11 cellular contexts compared by ENCODE assay signal in the genomic region with DNA sequence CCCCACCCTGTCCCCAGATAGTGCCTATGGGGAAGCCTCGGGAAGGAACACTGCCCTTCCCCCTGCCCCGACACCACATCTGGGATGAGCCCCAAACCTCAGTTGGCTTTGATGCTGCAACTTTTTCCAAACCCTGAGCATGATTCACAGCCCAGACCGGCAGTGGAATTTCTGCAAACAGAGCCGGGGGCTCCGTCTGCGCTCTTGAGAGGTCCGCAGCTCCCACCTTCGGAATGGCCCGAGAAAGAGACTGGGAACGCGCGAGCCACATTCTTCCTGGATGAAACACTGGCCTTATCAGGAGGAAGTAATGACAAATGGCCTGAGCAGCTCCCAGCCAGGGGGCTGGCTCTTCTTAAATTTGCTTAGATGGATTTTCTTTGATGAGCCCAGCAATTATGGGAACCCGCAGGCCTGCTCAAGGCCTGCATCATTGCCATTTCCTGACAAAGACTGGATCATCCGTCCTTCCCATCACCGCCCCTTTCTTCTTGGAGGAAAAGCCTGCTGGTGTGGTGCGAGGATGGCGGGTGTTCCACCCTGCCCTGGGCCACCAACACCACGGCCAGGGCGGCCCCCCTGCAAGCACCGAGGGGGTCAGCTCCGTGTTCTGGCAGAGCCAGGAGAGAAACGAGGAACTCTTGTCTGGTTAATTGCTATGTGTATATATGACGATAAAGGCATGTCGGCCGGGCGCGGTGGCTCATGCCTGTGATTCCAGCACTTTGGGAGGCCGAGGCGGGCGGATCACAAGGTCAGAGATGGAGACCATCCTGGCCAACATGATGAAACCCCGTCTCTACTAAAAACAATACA. TPM values are rescaled to one million over a fixed set of nuclear protein-coding genes. Genes with fewer than 3 reads are reported as not detected.
DNase-seq lines count a peak whose midpoint lies in the region; ATAC-seq and TF ChIP-seq lines count a peak whose summit lies in the region.
"Had no signal": no experiment of that assay in that cellular context is flagged by ENCODE, and none has a peak within 500 bp of the region (broad histone marks: within the 10 kb centered on the region; RNA-seq: fewer than 3 reads in every experiment).

No MANE protein-coding gene starts in this region.

- H3K27me3 Mint-ChIP-seq in CD8-positive, alpha-beta T cell (ENCODE audit: low read depth): peaks cover 4% of the 10 kb centered on the region

- CTCF ChIA-PET in HEK293T (lab: Yijun Ruan, JAX): no interaction called here
- CTCF ChIA-PET in CD8-positive, alpha-beta T cell (lab: Charles Lee): no interaction called here

- no peak overlapping the region for H3K27ac Mint-ChIP-seq in CD8-positive, alpha-beta T cell

- H3K4me1 ChIP-seq in rectal smooth muscle tissue (ENCODE audit: control insufficient read depth, insufficient read depth, low read length): peaks cover 4% of the 10 kb centered on the region
- H3K4me1 ChIP-seq in CD8-positive, alpha-beta T cell (ENCODE audit: insufficient read depth, low read length): no peaks in the 10 kb centered on the region

- no peaks in the 10 kb centered on the region for H3K27me3 ChIP-seq in rectal smooth muscle tissue (ENCODE audit: control insufficient read depth, insufficient read depth, low read length)
- H3K27me3 ChIP-seq in CD8-positive, alpha-beta T cell (ENCODE audit: insufficient read depth, low read length): no peaks in the 10 kb centered on the region

- ATAC-seq in SK-N-SH treated with all-trans-retinoic acid at 6 μM for 48 hours: peak; percentile 95
- no peak for ATAC-seq in CD8-positive, alpha-beta T cell
- ATAC-seq in HG03280 (IDR thresholded peaks at IDR 0.05; ENCODE audit: unreplicated experiment): no peak

- no peaks in the 10 kb centered on the region for H3K4me1 Mint-ChIP-seq in CD8-positive, alpha-beta T cell (ENCODE audit: low read depth)

- POLR2A ChIA-PET in HEK293T (lab: Yijun Ruan, JAX): no interaction called here
- POLR2A ChIA-PET in CD8-positive, alpha-beta T cell (lab: Charles Lee): no interaction called here

- intact Hi-C loops in cardiac septum (cut with DNase I): loop anchor here (5.0 kb wide), 2 partner anchors 40 to 145 kb away; a partner anchor contains a TSS
- intact Hi-C loops in CD8-positive, alpha-beta T cell (cut with DNase I, micrococcal nuclease): no loop called here

- H3K9me3 Mint-ChIP-seq in CD8-positive, alpha-beta T cell: no peaks in the 10 kb centered on the region

- no peak for TF ChIP-seq CTCF in CD8-positive, alpha-beta T cell (IDR thresholded peaks at IDR 0.05)

- peak overlapping the region; percentile 14 for H3K27ac ChIP-seq in rectal smooth muscle tissue (ENCODE audit: low read depth, low read length)
- no peak overlapping the region for H3K27ac ChIP-seq in CD8-positive, alpha-beta T cell (ENCODE audit: low read depth, low read length)

- no peaks in the 10 kb centered on the region for H3K36me3 ChIP-seq in rectal smooth muscle tissue (ENCODE audit: control insufficient read depth, insufficient read depth, low read length)
- no peaks in the 10 kb centered on the region for H3K36me3 ChIP-seq in CD8-positive, alpha-beta T cell (ENCODE audit: insufficient read depth, low read length)
- H3K36me3 ChIP-seq: stomach had no signal

- no peak overlapping the region for H3K4me3 Mint-ChIP-seq in CD8-positive, alpha-beta T cell

- H3K9ac ChIP-seq in rectal smooth muscle tissue (ENCODE audit: low read length): no peak overlapping the region

- peak; percentile 99 for DNase-seq in ELR (ENCODE audit: low read depth)
- DNase-seq in cardiac septum (ENCODE audit: low spot score): peak; percentile 81
- no peak for DNase-seq in HEK293T (ENCODE audit: extremely low spot score)
- no peak for DNase-seq in CD8-positive, alpha-beta T cell
- DNase-seq in CD1c-positive myeloid dendritic cell (ENCODE audit: extremely low spot score): no peak
- DNase-seq: activated CD4-positive, alpha-beta T cell treated with anti-CD3 and anti-CD28 coated beads for 48 hours; occipital lobe; stomach had no signal

- no peaks in the 10 kb centered on the region for H3K36me3 Mint-ChIP-seq in CD8-positive, alpha-beta T cell

- no peak overlapping the region for H3K4me3 ChIP-seq in rectal smooth muscle tissue (ENCODE audit: low read length)
- H3K4me3 ChIP-seq in CD8-positive, alpha-beta T cell (ENCODE audit: low read depth, low read length): no peak overlapping the region
- H3K4me3 ChIP-seq: stomach had no signal

- no peaks in the 10 kb centered on the region for H3K9me3 ChIP-seq in CD8-positive, alpha-beta T cell (ENCODE audit: low read length)

TF ChIP-seq in SK-N-SH treated with all-trans-retinoic acid at 6 μM for 48 hours, 23 proteins besides CTCF, POLR2A, EP300 and RAD21 (continues in another document):
- TF ChIP-seq, protein P1, sequence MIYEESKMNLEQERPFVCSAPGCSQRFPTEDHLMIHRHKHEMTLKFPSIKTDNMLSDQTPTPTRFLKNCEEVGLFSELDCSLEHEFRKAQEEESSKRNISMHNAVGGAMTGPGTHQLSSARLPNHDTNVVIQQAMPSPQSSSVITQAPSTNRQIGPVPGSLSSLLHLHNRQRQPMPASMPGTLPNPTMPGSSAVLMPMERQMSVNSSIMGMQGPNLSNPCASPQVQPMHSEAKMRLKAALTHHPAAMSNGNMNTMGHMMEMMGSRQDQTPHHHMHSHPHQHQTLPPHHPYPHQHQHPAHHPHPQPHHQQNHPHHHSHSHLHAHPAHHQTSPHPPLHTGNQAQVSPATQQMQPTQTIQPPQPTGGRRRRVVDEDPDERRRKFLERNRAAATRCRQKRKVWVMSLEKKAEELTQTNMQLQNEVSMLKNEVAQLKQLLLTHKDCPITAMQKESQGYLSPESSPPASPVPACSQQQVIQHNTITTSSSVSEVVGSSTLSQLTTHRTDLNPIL (CRISPR knock-in tag; IDR thresholded peaks at IDR 0.05; ENCODE audit: low read depth): 0 out of 2 replicates have a peak, but pooled peaks have one; percentile 57
- TF ChIP-seq CSDC2 (CRISPR knock-in tag; IDR thresholded peaks at IDR 0.05) (peak; percentile 44; the same call in 1 of the 2 replicates), ISL1 (CRISPR knock-in tag; IDR thresholded peaks at IDR 0.05) (peak; percentile 77), RARB (CRISPR knock-in tag; IDR thresholded peaks at IDR 0.05) (no peak)
- TF ChIP-seq, protein P2, sequence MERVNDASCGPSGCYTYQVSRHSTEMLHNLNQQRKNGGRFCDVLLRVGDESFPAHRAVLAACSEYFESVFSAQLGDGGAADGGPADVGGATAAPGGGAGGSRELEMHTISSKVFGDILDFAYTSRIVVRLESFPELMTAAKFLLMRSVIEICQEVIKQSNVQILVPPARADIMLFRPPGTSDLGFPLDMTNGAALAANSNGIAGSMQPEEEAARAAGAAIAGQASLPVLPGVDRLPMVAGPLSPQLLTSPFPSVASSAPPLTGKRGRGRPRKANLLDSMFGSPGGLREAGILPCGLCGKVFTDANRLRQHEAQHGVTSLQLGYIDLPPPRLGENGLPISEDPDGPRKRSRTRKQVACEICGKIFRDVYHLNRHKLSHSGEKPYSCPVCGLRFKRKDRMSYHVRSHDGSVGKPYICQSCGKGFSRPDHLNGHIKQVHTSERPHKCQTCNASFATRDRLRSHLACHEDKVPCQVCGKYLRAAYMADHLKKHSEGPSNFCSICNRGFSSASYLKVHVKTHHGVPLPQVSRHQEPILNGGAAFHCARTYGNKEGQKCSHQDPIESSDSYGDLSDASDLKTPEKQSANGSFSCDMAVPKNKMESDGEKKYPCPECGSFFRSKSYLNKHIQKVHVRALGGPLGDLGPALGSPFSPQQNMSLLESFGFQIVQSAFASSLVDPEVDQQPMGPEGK (CRISPR knock-in tag; IDR thresholded peaks at IDR 0.05; ENCODE audit: borderline replicate concordance): peak; percentile 59; the same call in 1 of the 2 replicates

TF ChIP-seq in HEK293T, 16 proteins besides CTCF, POLR2A, EP300 and RAD21:
- TF ChIP-seq ELF4 (IDR thresholded peaks at IDR 0.05): no peak
- TF ChIP-seq ZNF384 (IDR thresholded peaks at IDR 0.05): no peak
- TF ChIP-seq L3MBTL2 (conservative IDR thresholded peaks at IDR 0.05): no peak
- TF ChIP-seq BHLHE40 (IDR thresholded peaks at IDR 0.05; ENCODE audit: borderline replicate concordance): no peak
- TF ChIP-seq LEF1 (IDR thresholded peaks at IDR 0.05; ENCODE audit: borderline replicate concordance): no peak

RNA-seq across cellular contexts. Expression of a gene that starts 38.8 kb away (rescaled TPM):
- total RNA-seq in cardiac septum: 21.6 TPM
- total RNA-seq in CD8-positive, alpha-beta T cell: under 1 TPM; 0.31 to 0.33 TPM

Comparison
In these comparisons a context has a peak if more than half of its experiments do, and no peak if none do; other contexts are left out.
1. DNase-seq: peak in ELR (single experiment) and cardiac septum (single experiment); none in HEK293T (single experiment), CD8-positive, alpha-beta T cell (0 of 7) and CD1c-positive myeloid dendritic cell (single experiment).
2. RNA of a gene that starts 38.8 kb away (total RNA-seq): 21.6 TPM in cardiac septum (single experiment); 0.31 to 0.33 TPM in CD8-positive, alpha-beta T cell; every median in the first group is over 10 times any median in the second.